Comparison of ENCODE assay signal across 1 cellular context in the genomic region with DNA sequence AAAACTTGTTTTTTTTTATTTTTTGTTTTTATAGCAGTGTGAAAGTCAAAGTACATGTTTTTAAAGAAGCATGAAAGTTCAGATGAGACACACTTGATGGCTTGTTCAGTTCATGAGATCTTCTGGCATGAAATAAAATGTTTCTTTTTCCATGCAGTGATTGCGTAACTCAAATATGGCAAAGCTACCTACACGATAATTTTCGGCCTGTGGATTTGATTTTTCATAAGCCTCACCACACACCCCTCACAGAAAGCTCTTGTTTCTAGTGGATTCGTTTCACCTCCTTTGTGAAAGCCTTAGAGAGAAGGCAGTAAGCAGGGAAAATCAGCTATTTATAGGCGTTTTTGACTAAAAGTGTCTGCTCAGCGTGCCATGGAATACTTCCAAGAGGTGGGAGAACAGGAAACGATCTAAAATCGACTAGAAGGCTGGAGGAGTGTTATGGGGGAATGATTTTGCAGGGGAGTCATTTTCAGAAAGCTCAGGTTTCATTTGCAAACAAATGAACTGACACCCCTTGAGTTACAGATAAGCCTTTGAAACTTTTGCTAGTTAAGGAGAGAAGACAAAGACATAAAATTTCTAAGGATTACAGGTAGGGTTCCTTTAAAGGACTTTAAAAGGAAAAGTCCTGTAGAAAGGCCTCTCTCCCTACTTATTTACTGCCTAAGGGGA.
TF ChIP-seq lines count a peak whose summit lies in the region.

No MANE protein-coding gene starts in this region.

TF ChIP-seq in IMR-90, 13 proteins besides CTCF, POLR2A, EP300 and RAD21 (continued from another document):
- TF ChIP-seq, protein P1, sequence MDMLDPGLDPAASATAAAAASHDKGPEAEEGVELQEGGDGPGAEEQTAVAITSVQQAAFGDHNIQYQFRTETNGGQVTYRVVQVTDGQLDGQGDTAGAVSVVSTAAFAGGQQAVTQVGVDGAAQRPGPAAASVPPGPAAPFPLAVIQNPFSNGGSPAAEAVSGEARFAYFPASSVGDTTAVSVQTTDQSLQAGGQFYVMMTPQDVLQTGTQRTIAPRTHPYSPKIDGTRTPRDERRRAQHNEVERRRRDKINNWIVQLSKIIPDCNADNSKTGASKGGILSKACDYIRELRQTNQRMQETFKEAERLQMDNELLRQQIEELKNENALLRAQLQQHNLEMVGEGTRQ (IDR thresholded peaks at IDR 0.05; ENCODE audit: low read depth, low read length): no peak
